ENCODE assay signal across 8 cellular contexts in genomic region chr21:31781737-31782136, GRCh38. TPM values are rescaled to one million over a fixed set of nuclear protein-coding genes. Genes with fewer than 3 reads are reported as not detected.
DNase-seq lines count a peak whose midpoint lies in the region; ATAC-seq and TF ChIP-seq lines count a peak whose summit lies in the region.

No MANE protein-coding gene starts in this region.

- H3K27me3 ChIP-seq in sigmoid colon = no peaks in the 10 kb centered on the region
- H3K27me3 ChIP-seq in neuronal stem cell (ENCODE audit: control insufficient read depth in 3 of 3, insufficient read depth in 3 of 3, low read depth in 1 of 3, low read length in 3 of 3) = peaks cover 0 to 4% (median 0%) of the 10 kb centered on the region in 3 experiments

- H3K36me3 ChIP-seq in sigmoid colon (no peaks in the 10 kb centered on the region), neuronal stem cell (replicated peaks in 1 of 2; ENCODE audit: control insufficient read depth in 2 of 2, insufficient read depth in 2 of 2, low read length in 2 of 2) (no peaks in the 10 kb centered on the region)

- no peak overlapping the region for H2AK5ac ChIP-seq in neuronal stem cell (ENCODE audit: low read depth, low read length)

- H2BK15ac ChIP-seq in neuronal stem cell (ENCODE audit: low read length) = no peak overlapping the region

- H3K27ac ChIP-seq in sigmoid colon = no peak overlapping the region
- no peak overlapping the region for H3K27ac ChIP-seq in neuronal stem cell (replicated peaks; ENCODE audit: low read length)

- H3K4me1 ChIP-seq in sigmoid colon = peaks cover 0 to 6% (median 5%) of the 10 kb centered on the region in 4 donors
- no peaks in the 10 kb centered on the region for H3K4me1 ChIP-seq in neuronal stem cell (ENCODE audit: control insufficient read depth in 2 of 2, insufficient read depth in 1 of 2, low read depth in 1 of 2, low read length in 2 of 2)

- no peak overlapping the region for H3K4me3 ChIP-seq in sigmoid colon
- no peak overlapping the region for H3K4me3 ChIP-seq in neuronal stem cell (ENCODE audit: low read length in 2 of 2)

- DNase-seq in DMS53 (lab: John Stamatoyannopoulos, UW) = peak; percentile 3
- DNase-seq in DMS53 treated with DMSO at 0.1 percent for 48 hours (lab: John Stamatoyannopoulos, UW; ENCODE audit: unreplicated experiment) = no peak
- DNase-seq in NCI-H2029 treated with DMSO at 0.1 percent for 48 hours (lab: John Stamatoyannopoulos, UW) = peak; percentile 43
- peak; percentile 20 for DNase-seq in fibroblast of gingiva (ENCODE audit: low read depth)
- DNase-seq in sigmoid colon = peak; percentile 66
- no peak for DNase-seq in neuronal stem cell (ENCODE audit: low spot score)

- H3K9me3 ChIP-seq in sigmoid colon (no peaks in the 10 kb centered on the region), neuronal stem cell (replicated peaks in 1 of 2; ENCODE audit: control insufficient read depth in 2 of 2, insufficient read depth in 1 of 2, low read depth in 1 of 2, low read length in 2 of 2) (no peaks in the 10 kb centered on the region)

- no peak for TF ChIP-seq POLR2A in sigmoid colon (IDR thresholded peaks at IDR 0.05)

- no peak overlapping the region for H3K4me2 ChIP-seq in neuronal stem cell (ENCODE audit: insufficient read depth, low read length, poor library complexity, severe bottlenecking)

- no peak overlapping the region for H3K14ac ChIP-seq in neuronal stem cell (ENCODE audit: low read length)

- H3K4ac ChIP-seq in neuronal stem cell (ENCODE audit: low read length) = no peak overlapping the region

- no peak for ATAC-seq in GM19463 (IDR thresholded peaks at IDR 0.05; ENCODE audit: unreplicated experiment)
- no peak for ATAC-seq in HG02970 (IDR thresholded peaks at IDR 0.05; ENCODE audit: low FRiP score, unreplicated experiment)

- no peak overlapping the region for H3K23ac ChIP-seq in neuronal stem cell (ENCODE audit: low read depth, low read length, poor library complexity)

- no peak overlapping the region for H4K91ac ChIP-seq in neuronal stem cell (ENCODE audit: low read depth, low read length, poor library complexity)

- H4K8ac ChIP-seq in neuronal stem cell (ENCODE audit: low read depth, low read length) = no peak overlapping the region

- H3K9ac ChIP-seq in neuronal stem cell (ENCODE audit: low read depth, low read length, poor library complexity) = no peak overlapping the region

- intact Hi-C loops in sigmoid colon (cut with DNase I) = no loop called here

- no peak overlapping the region for H2AFZ ChIP-seq in neuronal stem cell (ENCODE audit: low read length)

- 2 to 7% methylated on average over 3 of the region's 3 CpGs for WGBS in sigmoid colon, 2 donors
- WGBS in neuronal stem cell (ENCODE audit: extremely low coverage in 2 of 2, insufficient read length in 2 of 2, insufficient replicate concordance in 1 of 2), 2 donors = no CpG with 5 or more reads among the region's 3 CpGs

- no peaks in the 10 kb centered on the region for H3K79me1 ChIP-seq in neuronal stem cell (ENCODE audit: low read depth, low read length)

- no peak overlapping the region for H2BK5ac ChIP-seq in neuronal stem cell (ENCODE audit: low read length)

- no peak overlapping the region for H2BK12ac ChIP-seq in neuronal stem cell (ENCODE audit: low read length)

- H3K18ac ChIP-seq in neuronal stem cell (ENCODE audit: low read length) = no peak overlapping the region

- no peak for TF ChIP-seq CTCF in sigmoid colon (IDR thresholded peaks at IDR 0.05)

- no peak overlapping the region for H2BK120ac ChIP-seq in neuronal stem cell (ENCODE audit: low read depth, low read length)

- TF ChIP-seq EP300 in sigmoid colon (IDR thresholded peaks at IDR 0.05) = no peak

RNA-seq across cellular contexts. Expression of gene SCAF4, which starts 49.8 kb away (rescaled TPM):
- 10 to 100 TPM in 3 of 4 donors, 1 to 10 TPM in 1; 9.6 to 19.1 (median 13.7) TPM for total RNA-seq in sigmoid colon
- polyA plus RNA-seq in sigmoid colon = 10 to 100 TPM in 1 of 3 donors, 1 to 10 TPM in 2; 6.0 to 18.6 (median 8.8) TPM
- polyA plus RNA-seq in neuronal stem cell (2013, experiment 1 of 2) = 58.8 TPM
- polyA plus RNA-seq in neuronal stem cell (2013, experiment 2 of 2) = 61.9 TPM

Comparison
In these comparisons a context has a peak if more than half of its experiments do, and no peak if none do; other contexts are left out.
1. DNase-seq: peak in DMS53 (single experiment), NCI-H2029 treated with DMSO at 0.1 percent for 48 hours (single experiment), fibroblast of gingiva (single experiment) and sigmoid colon (single experiment); none in DMS53 treated with DMSO at 0.1 percent for 48 hours (single experiment) and neuronal stem cell (single experiment).